In the genomic region with DNA sequence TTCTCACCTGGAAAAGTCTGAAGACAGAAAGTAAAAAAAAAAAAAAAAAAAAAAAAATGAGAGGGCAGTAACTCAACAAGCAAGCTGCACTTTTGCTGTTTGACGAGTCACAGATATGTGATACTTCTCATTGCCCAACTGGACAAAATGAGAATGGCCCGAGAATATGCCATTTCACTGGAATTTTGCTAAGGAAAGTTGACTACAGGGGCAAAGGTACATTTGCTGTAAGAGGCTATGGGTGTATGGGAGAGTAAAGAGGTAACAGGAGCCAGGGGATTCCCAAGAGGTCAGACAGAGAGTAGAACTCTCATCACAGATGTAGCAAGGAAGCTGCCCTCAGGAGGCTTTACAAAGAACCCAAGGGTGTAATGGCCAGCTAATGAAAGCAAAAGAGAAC, we compare ENCODE assay signal across 21 cellular contexts. TPM values are rescaled to one million over a fixed set of nuclear protein-coding genes. Genes with fewer than 3 reads are reported as not detected.
A peak's percentile ranks its signal among the peaks of the same experiment; 100 is the strongest.
DNase-seq lines count a peak whose midpoint lies in the region; ATAC-seq, FAIRE-seq and TF ChIP-seq lines count a peak whose summit lies in the region.
"Had no signal": no experiment of that assay in that cellular context is flagged by ENCODE, and none has a peak within 500 bp of the region (broad histone marks: within the 10 kb centered on the region; RNA-seq: fewer than 3 reads in every experiment).

No MANE protein-coding gene starts in this region.

- POLR2A ChIA-PET in MCF 10A (lab: Yijun Ruan, JAX): interaction anchor here (0.6 kb wide), 1 partner anchor 200 kb away, joined by 3 read pairs; no protein-coding TSS in a partner anchor

- no peak overlapping the region for H3K4me3 Mint-ChIP-seq in MCF 10A (ENCODE audit: unreplicated experiment)
- H3K4me3 Mint-ChIP-seq: CD4-positive, CD25-positive, alpha-beta regulatory T cell had no signal

- H3K27ac Mint-ChIP-seq in MCF 10A (ENCODE audit: low read depth, unreplicated experiment): peak overlapping the region; percentile 66
- H3K27ac Mint-ChIP-seq: CD4-positive, CD25-positive, alpha-beta regulatory T cell had no signal

- H3K27me3 Mint-ChIP-seq in MCF 10A (ENCODE audit: insufficient read depth, unreplicated experiment): no peaks in the 10 kb centered on the region
- H3K27me3 Mint-ChIP-seq: CD4-positive, CD25-positive, alpha-beta regulatory T cell had no signal

- H3K9me3 ChIP-seq in breast epithelium: no peaks in the 10 kb centered on the region
- H3K9me3 ChIP-seq: BLaER1 treated with 17β-estradiol and CSF1 and Interleukin-3, amounts not matched to agents 10 nM and 100 nM; HAP-1 had no signal

- H3K36me3 ChIP-seq in breast epithelium (no peaks in the 10 kb centered on the region), bronchial epithelial cell (ENCODE audit: control insufficient read depth, insufficient read depth, low read length) (no peaks in the 10 kb centered on the region)
- H3K36me3 ChIP-seq: BLaER1 treated with 17β-estradiol and CSF1 and Interleukin-3, amounts not matched to agents 10 nM and 100 nM; HAP-1 had no signal

- BruUV-seq in MCF 10A (replicated peaks; lab: Mats Ljungman, UMichigan): no TSS peak

- CTCF ChIA-PET in MCF 10A (lab: Yijun Ruan, JAX): interaction anchor here (0.6 to 0.9 kb wide), 3 partner anchors 12 to 119 kb away, joined by 3 to 4 read pairs (median 3); no protein-coding TSS in a partner anchor

- H3K4me1 Mint-ChIP-seq in MCF 10A (ENCODE audit: insufficient read depth, unreplicated experiment): peaks cover 19% of the 10 kb centered on the region
- H3K4me1 Mint-ChIP-seq: CD4-positive, CD25-positive, alpha-beta regulatory T cell had no signal

- H3K27me3 ChIP-seq in breast epithelium (no peaks in the 10 kb centered on the region), bronchial epithelial cell (ENCODE audit: control insufficient read depth, insufficient read depth, low read length) (no peaks in the 10 kb centered on the region)
- H3K27me3 ChIP-seq: BLaER1 treated with 17β-estradiol and CSF1 and Interleukin-3, amounts not matched to agents 10 nM and 100 nM had no signal

- no peak overlapping the region for H3K27ac ChIP-seq in breast epithelium
- H3K27ac ChIP-seq: BLaER1 treated with 17β-estradiol and CSF1 and Interleukin-3, amounts not matched to agents 10 nM and 100 nM had no signal

- H3K4me3 ChIP-seq in breast epithelium: no peak overlapping the region
- no peak overlapping the region for H3K4me3 ChIP-seq in bronchial epithelial cell (ENCODE audit: low read depth, low read length)
- H3K4me3 ChIP-seq in fibroblast of mammary gland (ENCODE audit: control insufficient read depth, low read depth, low read length): no peak overlapping the region
- H3K4me3 ChIP-seq: BLaER1 treated with 17β-estradiol and CSF1 and Interleukin-3, amounts not matched to agents 10 nM and 100 nM; HAP-1 had no signal

- FAIRE-seq in bronchial epithelial cell (lab: Jason Lieb, UNC): no peak
- FAIRE-seq: G401.6, GM12892, H1 had no signal

- H3K4me1 ChIP-seq in breast epithelium: no peaks in the 10 kb centered on the region
- H3K4me1 ChIP-seq: BLaER1 treated with 17β-estradiol and CSF1 and Interleukin-3, amounts not matched to agents 10 nM and 100 nM; HAP-1 had no signal

- peaks cover 17% of the 10 kb centered on the region for H3K36me3 Mint-ChIP-seq in MCF 10A (ENCODE audit: insufficient read depth, unreplicated experiment)

- ATAC-seq in left ventricle myocardium superior (no peak), Right ventricle myocardium superior (ENCODE audit: poor library complexity) (no peak)

- no peak for TF ChIP-seq POLR2A in breast epithelium (IDR thresholded peaks at IDR 0.05)

- H3K9me3 Mint-ChIP-seq in MCF 10A (ENCODE audit: unreplicated experiment): peaks cover 9% of the 10 kb centered on the region
- H3K9me3 Mint-ChIP-seq: CD4-positive, CD25-positive, alpha-beta regulatory T cell had no signal

- intact Hi-C loops in MCF 10A (cut with micrococcal nuclease) (no loop called here), breast epithelium (cut with DNase I; ENCODE audit: low total_unique reads) (no loop called here), left ventricle myocardium superior (cut with micrococcal nuclease) (no loop called here), Right ventricle myocardium superior (cut with DNase I) (no loop called here)

- TF ChIP-seq CTCF in MCF 10A (IDR thresholded peaks at IDR 0.05; ENCODE audit: unreplicated experiment) (no peak), breast epithelium (IDR thresholded peaks at IDR 0.05) (no peak), bronchial epithelial cell (IDR thresholded peaks at IDR 0.05; ENCODE audit: insufficient read depth, low read length, severe bottlenecking) (no peak), fibroblast of mammary gland (conservative IDR thresholded peaks at IDR 0.05; ENCODE audit: control insufficient read depth, insufficient read depth, low read depth, low read length) (no peak)

- peak; percentile 22 for DNase-seq in MCF 10A (ENCODE audit: unreplicated experiment)
- no peak for DNase-seq in breast epithelium (ENCODE audit: low spot score in 2 of 2)
- DNase-seq in bronchial epithelial cell (ENCODE audit: low read depth): peak; percentile 50
- peak; percentile 7 for DNase-seq in fibroblast of mammary gland (ENCODE audit: low read depth)
- peak; percentile 37 for DNase-seq in renal cortical epithelial cell (ENCODE audit: low read depth)
- no peak for DNase-seq in Ammon's horn (ENCODE audit: low spot score)
- no peak for DNase-seq in left ventricle myocardium superior
- DNase-seq in Right ventricle myocardium superior: no peak
- DNase-seq: 8988T; AML-193; Calu3; CD4-positive, CD25-positive, alpha-beta regulatory T cell; DMS153; DMS79 treated with DMSO at 0.1 percent for 48 hours; EL; IMR-90 had no signal

RNA-seq across cellular contexts. Expression of a gene that starts 22.9 kb away (rescaled TPM):
- total RNA-seq in MCF 10A (2022): 44.1 and 53.8 TPM in 2 replicates
- total RNA-seq in breast epithelium: 10 to 100 TPM; 10.2 to 23.7 (median 11.7) TPM
- total RNA-seq in bronchial epithelial cell: 37.4 and 37.6 TPM in 2 replicates
- 20.5 and 62.0 TPM in 2 replicates for total RNA-seq in renal cortical epithelial cell
- 55.3 TPM for total RNA-seq in left ventricle myocardium superior
- 52.6 TPM for total RNA-seq in Right ventricle myocardium superior

Comparison
In these comparisons a context has a peak if more than half of its experiments do, and no peak if none do; other contexts are left out.
1. DNase-seq: peak in MCF 10A (single experiment), bronchial epithelial cell (single experiment), fibroblast of mammary gland (single experiment) and renal cortical epithelial cell (single experiment); none in breast epithelium (0 of 2), Ammon's horn (single experiment), left ventricle myocardium superior (single experiment) and Right ventricle myocardium superior (single experiment).